Comparison of ENCODE assay signal across 8 cellular contexts in the genomic region with DNA sequence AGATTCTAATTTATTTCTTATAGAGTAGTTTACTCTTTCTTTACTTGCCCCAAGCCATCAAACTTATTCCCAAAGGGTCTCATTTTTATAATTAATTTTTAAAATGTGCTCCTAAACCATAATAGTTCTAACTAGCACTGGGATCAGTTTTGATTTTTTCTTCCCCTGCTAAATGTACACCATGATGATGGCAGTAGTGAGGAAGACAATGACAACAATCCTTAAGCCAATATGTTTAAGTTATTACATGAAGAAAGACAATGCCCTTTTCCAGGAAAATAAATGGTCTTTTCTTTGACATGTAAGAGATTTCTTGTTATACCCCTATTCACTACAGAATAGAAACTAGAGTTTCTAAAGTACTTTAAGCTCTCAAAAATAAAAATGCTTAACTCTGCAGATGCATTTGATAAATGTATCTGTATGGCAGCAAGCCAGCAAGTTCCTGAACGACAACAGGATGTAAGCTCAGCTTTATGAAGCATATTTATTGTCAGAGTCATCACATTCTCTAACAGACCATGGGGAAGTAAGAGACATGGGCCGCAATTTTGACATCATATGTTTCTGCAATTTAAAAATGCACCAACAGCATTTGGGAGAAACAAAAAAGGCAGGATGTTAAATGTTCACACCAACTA. TPM values are rescaled to one million over a fixed set of nuclear protein-coding genes. Genes with fewer than 3 reads are reported as not detected.
DNase-seq lines count a peak whose midpoint lies in the region; ATAC-seq and TF ChIP-seq lines count a peak whose summit lies in the region.

No MANE protein-coding gene starts in this region.

- ATAC-seq in SK-N-SH treated with all-trans-retinoic acid at 6 μM for 48 hours (peak; percentile 96), foreskin keratinocyte (peak; percentile 68)

- no peaks in the 10 kb centered on the region for H3K36me3 ChIP-seq in tibial nerve

- H3K36me3 Mint-ChIP-seq in activated naive CD4-positive, alpha-beta T cell treated with anti-CD3 and anti-CD28 coated beads, Interleukin-2, amount 50 U/mL, for 24 hours, result peaks cover 4% of the 10 kb centered on the region
- no peaks in the 10 kb centered on the region for H3K36me3 Mint-ChIP-seq in CD14-positive monocyte

- peaks cover 17% of the 10 kb centered on the region for H3K4me1 ChIP-seq in foreskin keratinocyte
- no peaks in the 10 kb centered on the region for H3K4me1 ChIP-seq in tibial nerve

- no peak for DNase-seq in activated naive CD4-positive, alpha-beta T cell treated with anti-CD3 and anti-CD28 coated beads, Interleukin-2, amount 50 U/mL, for 16 hours
- peak; percentile 54 to 83 for DNase-seq in foreskin keratinocyte
- DNase-seq in tibial nerve (ENCODE audit: low spot score in 2 of 2), result peak in 1 of 2 donors; percentile 76
- no peak for DNase-seq in CD14-positive monocyte (ENCODE audit: low spot score)
- no peak for DNase-seq in SIG-M5 treated with dmso at 0.1 percent for 504 hours (lab: John Stamatoyannopoulos, UW; ENCODE audit: unreplicated experiment)
- DNase-seq in NCI-H2171 treated with DMSO at 0.1 percent for 48 hours (lab: John Stamatoyannopoulos, UW), result no peak

- H3K27me3 ChIP-seq in foreskin keratinocyte (no peaks in the 10 kb centered on the region), tibial nerve (no peaks in the 10 kb centered on the region)

- H3K4me3 ChIP-seq in tibial nerve, result no peak overlapping the region

- intact Hi-C loops in CD14-positive monocyte (cut with micrococcal nuclease), result no loop called here

- peak overlapping the region; percentile 64 for H3K4me3 Mint-ChIP-seq in activated naive CD4-positive, alpha-beta T cell treated with anti-CD3 and anti-CD28 coated beads, Interleukin-2, amount 50 U/mL, for 24 hours
- no peak overlapping the region for H3K4me3 Mint-ChIP-seq in CD14-positive monocyte

- H3K9me3 ChIP-seq in tibial nerve, result peaks cover 0 to 9% (median 0%) of the 10 kb centered on the region in 4 donors

- no peak overlapping the region for H3K27ac ChIP-seq in foreskin keratinocyte
- peak overlapping the region in 3 of 4 donors; percentile 46 to 56 (median 50) for H3K27ac ChIP-seq in tibial nerve

- 27 to 28% methylated on average over 2 of the region's 2 CpGs for WGBS in tibial nerve, 2 donors

- peaks cover 6% of the 10 kb centered on the region for H3K9me3 Mint-ChIP-seq in activated naive CD4-positive, alpha-beta T cell treated with anti-CD3 and anti-CD28 coated beads, Interleukin-2, amount 50 U/mL, for 24 hours
- peaks cover 2 to 8% (median 3%) of the 10 kb centered on the region in 7 donors for H3K9me3 Mint-ChIP-seq in CD14-positive monocyte

- no peak for TF ChIP-seq CTCF in foreskin keratinocyte (conservative IDR thresholded peaks at IDR 0.05)
- no peak for TF ChIP-seq CTCF in tibial nerve (IDR thresholded peaks at IDR 0.05)
- TF ChIP-seq CTCF in CD14-positive monocyte (IDR thresholded peaks at IDR 0.05), result no peak

- H3K27me3 Mint-ChIP-seq in activated naive CD4-positive, alpha-beta T cell treated with anti-CD3 and anti-CD28 coated beads, Interleukin-2, amount 50 U/mL, for 24 hours, result no peaks in the 10 kb centered on the region
- no peaks in the 10 kb centered on the region for H3K27me3 Mint-ChIP-seq in CD14-positive monocyte (ENCODE audit: low read depth in 3 of 3)

- TF ChIP-seq POLR2A in tibial nerve (IDR thresholded peaks at IDR 0.05), result no peak

- peaks cover 14% of the 10 kb centered on the region for H3K4me1 Mint-ChIP-seq in activated naive CD4-positive, alpha-beta T cell treated with anti-CD3 and anti-CD28 coated beads, Interleukin-2, amount 50 U/mL, for 24 hours
- peaks cover 8% of the 10 kb centered on the region for H3K4me1 Mint-ChIP-seq in CD14-positive monocyte

- TF ChIP-seq EP300 in tibial nerve (IDR thresholded peaks at IDR 0.05), result peak in 1 of 2 donors; percentile 69

- peak overlapping the region; percentile 85 for H3K27ac Mint-ChIP-seq in activated naive CD4-positive, alpha-beta T cell treated with anti-CD3 and anti-CD28 coated beads, Interleukin-2, amount 50 U/mL, for 24 hours
- H3K27ac Mint-ChIP-seq in CD14-positive monocyte, result no peak overlapping the region

TF ChIP-seq in SK-N-SH treated with all-trans-retinoic acid at 6 μM for 48 hours, 23 proteins besides CTCF, POLR2A, EP300 and RAD21 (continues in another document):
- TF ChIP-seq TOX (CRISPR knock-in tag; IDR thresholded peaks at IDR 0.05; ENCODE audit: borderline replicate concordance) (no peak; the same call in 1 of the 2 replicates), GLIS3 (CRISPR knock-in tag; IDR thresholded peaks at IDR 0.05) (no peak), PATZ1 (CRISPR knock-in tag; IDR thresholded peaks at IDR 0.05; ENCODE audit: borderline replicate concordance) (no peak), CSRNP3 (CRISPR knock-in tag; IDR thresholded peaks at IDR 0.05) (no peak), CSDC2 (CRISPR knock-in tag; IDR thresholded peaks at IDR 0.05) (no peak), ZNF70 (CRISPR knock-in tag; IDR thresholded peaks at IDR 0.05) (no peak), PPARA (CRISPR knock-in tag; IDR thresholded peaks at IDR 0.05; ENCODE audit: borderline replicate concordance) (no peak), ARNTL (CRISPR knock-in tag; IDR thresholded peaks at IDR 0.05; ENCODE audit: borderline replicate concordance, low read depth) (no peak), ZC3H10 (CRISPR knock-in tag; IDR thresholded peaks at IDR 0.05) (no peak), OSR1 (CRISPR knock-in tag; IDR thresholded peaks at IDR 0.05) (no peak), CREB5 (CRISPR knock-in tag; IDR thresholded peaks at IDR 0.05; ENCODE audit: low read depth) (no peak), BACH2 (CRISPR knock-in tag; IDR thresholded peaks at IDR 0.05; ENCODE audit: borderline replicate concordance) (no peak)
- TF ChIP-seq, protein P1, sequence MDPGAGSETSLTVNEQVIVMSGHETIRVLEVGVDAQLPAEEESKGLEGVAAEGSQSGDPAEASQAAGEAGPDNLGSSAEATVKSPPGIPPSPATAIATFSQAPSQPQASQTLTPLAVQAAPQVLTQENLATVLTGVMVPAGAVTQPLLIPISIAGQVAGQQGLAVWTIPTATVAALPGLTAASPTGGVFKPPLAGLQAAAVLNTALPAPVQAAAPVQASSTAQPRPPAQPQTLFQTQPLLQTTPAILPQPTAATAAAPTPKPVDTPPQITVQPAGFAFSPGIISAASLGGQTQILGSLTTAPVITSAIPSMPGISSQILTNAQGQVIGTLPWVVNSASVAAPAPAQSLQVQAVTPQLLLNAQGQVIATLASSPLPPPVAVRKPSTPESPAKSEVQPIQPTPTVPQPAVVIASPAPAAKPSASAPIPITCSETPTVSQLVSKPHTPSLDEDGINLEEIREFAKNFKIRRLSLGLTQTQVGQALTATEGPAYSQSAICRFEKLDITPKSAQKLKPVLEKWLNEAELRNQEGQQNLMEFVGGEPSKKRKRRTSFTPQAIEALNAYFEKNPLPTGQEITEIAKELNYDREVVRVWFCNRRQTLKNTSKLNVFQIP (CRISPR knock-in tag; IDR thresholded peaks at IDR 0.05; ENCODE audit: borderline replicate concordance, low read depth), result no peak

RNA-seq across cellular contexts. Expression of gene SNX6, which starts 36.0 kb away (rescaled TPM):
- total RNA-seq in foreskin keratinocyte (91.2 and 101 TPM in 2 replicates), tibial nerve (100 to 1,000 TPM in 1 of 4 donors, 10 to 100 TPM in 3; 60.8 to 118 (median 80.5) TPM)
- polyA plus RNA-seq in foreskin keratinocyte (45.5 and 48.2 TPM in 2 replicates), CD14-positive monocyte (100 to 1,000 TPM; 114 to 115 TPM)

RNA-seq across cellular contexts. Expression of gene CFL2, which starts 48.5 kb away (rescaled TPM):
- total RNA-seq in foreskin keratinocyte (28.5 and 38.2 TPM in 2 replicates), tibial nerve (10 to 100 TPM; 36.6 to 99.6 (median 82.3) TPM)
- polyA plus RNA-seq in foreskin keratinocyte (24.5 and 32.9 TPM in 2 replicates), CD14-positive monocyte (1 to 10 TPM; 3.5 to 3.8 TPM)

Comparison
In these comparisons a context has a peak if more than half of its experiments do, and no peak if none do; other contexts are left out.
1. DNase-seq: peak in foreskin keratinocyte (2 of 2); none in activated naive CD4-positive, alpha-beta T cell treated with anti-CD3 and anti-CD28 coated beads, Interleukin-2, amount 50 U/mL, for 16 hours (single experiment), CD14-positive monocyte (single experiment), SIG-M5 treated with dmso at 0.1 percent for 504 hours (single experiment) and NCI-H2171 treated with DMSO at 0.1 percent for 48 hours (single experiment).